Comparison of ENCODE assay signal across 1 cellular context in the genomic region with DNA sequence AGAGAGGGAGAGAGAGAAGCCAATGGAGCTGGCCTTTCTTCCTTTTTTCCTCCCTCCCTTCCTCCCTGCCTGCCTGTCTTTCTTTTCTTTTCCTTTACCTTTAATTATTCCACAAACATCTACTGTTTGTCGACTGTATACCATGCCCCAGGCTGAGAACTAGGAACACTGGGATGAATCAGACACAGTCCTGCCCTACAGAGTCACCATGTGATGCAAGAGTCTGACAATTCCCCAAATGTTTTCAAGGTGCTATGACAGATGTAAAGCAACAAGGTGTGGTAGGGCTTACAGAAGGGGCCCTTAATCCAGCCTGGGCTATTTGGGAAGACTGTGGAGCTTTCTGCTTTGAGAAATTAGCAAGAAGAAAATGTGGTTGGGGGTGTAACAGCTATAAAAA.
A peak's percentile ranks its signal among the peaks of the same experiment; 100 is the strongest.
TF ChIP-seq lines count a peak whose summit lies in the region.

No MANE protein-coding gene starts in this region.

TF ChIP-seq in HCT116, 20 proteins besides CTCF, POLR2A, EP300 and RAD21 (continued from another document):
- TF ChIP-seq, protein P1, sequence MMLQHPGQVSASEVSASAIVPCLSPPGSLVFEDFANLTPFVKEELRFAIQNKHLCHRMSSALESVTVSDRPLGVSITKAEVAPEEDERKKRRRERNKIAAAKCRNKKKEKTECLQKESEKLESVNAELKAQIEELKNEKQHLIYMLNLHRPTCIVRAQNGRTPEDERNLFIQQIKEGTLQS (IDR thresholded peaks at IDR 0.05), result 0 out of 2 replicates have a peak, but pooled peaks have one; percentile 48
- TF ChIP-seq CBX3 (IDR thresholded peaks at IDR 0.05; ENCODE audit: low read depth), result 0 out of 2 replicates have a peak, but pooled peaks have one; percentile 31
